1 cellular context compared by ENCODE assay signal in the genomic region with DNA sequence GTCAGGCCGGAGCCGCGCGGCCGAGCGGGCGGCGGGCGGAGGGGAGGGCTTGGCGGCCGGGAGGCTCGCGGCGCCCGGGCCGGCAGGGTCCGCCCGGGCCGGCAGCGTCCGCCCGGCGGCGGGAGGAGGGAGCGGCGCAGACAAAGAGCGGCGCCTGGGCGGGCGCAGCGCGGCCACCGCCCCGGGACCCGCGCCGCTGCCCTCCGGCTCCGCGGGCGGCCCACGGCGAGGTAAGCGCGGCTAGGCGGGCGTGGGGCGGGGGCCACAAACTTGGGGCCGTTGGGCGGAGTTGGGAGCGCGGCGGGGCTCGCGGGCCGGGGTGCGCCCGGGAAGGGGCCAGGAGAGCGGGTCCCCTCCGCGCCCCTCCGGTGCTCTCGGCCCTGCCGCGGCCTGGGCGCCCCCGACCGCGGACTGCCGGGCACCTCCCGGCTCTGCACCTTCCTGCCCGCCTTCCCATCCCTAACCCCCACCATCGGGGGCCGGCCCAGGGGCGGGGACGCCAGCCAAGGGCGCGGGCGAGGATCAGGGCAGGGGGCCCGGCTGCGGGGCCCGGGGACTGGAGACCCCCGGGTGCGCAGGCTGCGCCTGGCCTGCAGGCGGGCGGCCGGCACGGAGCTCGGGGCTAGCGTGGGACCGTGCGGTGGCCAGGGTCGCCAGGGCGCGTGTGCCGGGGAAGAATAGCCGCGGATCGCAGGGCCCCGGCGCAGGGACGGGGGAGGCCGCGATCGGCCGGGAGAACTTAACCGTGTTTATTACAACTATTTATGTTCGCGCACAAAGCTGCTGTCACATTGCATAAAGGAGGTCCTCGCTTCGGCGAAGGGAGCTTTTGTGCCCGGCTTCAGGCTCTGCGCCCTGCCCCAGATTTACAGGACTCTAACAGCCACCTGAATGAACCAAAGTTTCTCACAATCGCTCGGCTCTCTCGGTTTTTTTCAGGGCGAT.
A peak's percentile ranks its signal among the peaks of the same experiment; 100 is the strongest.
TF ChIP-seq lines count a peak whose summit lies in the region.

Gene NCK2 (plus strand): TSS at position 4 of the 945 bp plus-strand sequence. CDS start 110,152 bp downstream, outside the sequence.

TF ChIP-seq in K562, 482 proteins besides CTCF, POLR2A, EP300 and RAD21 (continued from another document and continues in another):
- TF ChIP-seq, protein P1, sequence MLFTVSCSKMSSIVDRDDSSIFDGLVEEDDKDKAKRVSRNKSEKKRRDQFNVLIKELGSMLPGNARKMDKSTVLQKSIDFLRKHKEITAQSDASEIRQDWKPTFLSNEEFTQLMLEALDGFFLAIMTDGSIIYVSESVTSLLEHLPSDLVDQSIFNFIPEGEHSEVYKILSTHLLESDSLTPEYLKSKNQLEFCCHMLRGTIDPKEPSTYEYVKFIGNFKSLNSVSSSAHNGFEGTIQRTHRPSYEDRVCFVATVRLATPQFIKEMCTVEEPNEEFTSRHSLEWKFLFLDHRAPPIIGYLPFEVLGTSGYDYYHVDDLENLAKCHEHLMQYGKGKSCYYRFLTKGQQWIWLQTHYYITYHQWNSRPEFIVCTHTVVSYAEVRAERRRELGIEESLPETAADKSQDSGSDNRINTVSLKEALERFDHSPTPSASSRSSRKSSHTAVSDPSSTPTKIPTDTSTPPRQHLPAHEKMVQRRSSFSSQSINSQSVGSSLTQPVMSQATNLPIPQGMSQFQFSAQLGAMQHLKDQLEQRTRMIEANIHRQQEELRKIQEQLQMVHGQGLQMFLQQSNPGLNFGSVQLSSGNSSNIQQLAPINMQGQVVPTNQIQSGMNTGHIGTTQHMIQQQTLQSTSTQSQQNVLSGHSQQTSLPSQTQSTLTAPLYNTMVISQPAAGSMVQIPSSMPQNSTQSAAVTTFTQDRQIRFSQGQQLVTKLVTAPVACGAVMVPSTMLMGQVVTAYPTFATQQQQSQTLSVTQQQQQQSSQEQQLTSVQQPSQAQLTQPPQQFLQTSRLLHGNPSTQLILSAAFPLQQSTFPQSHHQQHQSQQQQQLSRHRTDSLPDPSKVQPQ (CRISPR knock-in tag; IDR thresholded peaks at IDR 0.05; ENCODE audit: borderline replicate concordance): no peak
- peak; percentile 57; the same call in 1 of the 2 replicates for TF ChIP-seq PHF8 (IDR thresholded peaks at IDR 0.05; ENCODE audit: borderline replicate concordance, low read length)
- no peak for TF ChIP-seq RFX5 (IDR thresholded peaks at IDR 0.05; ENCODE audit: low read depth, low read length)
- peak; percentile 18; the same call in 1 of the 2 replicates for TF ChIP-seq MGA (IDR thresholded peaks at IDR 0.05)
- no peak for TF ChIP-seq ERF (CRISPR knock-in tag; IDR thresholded peaks at IDR 0.05)
- no peak for TF ChIP-seq ZKSCAN8 (CRISPR knock-in tag; IDR thresholded peaks at IDR 0.05)
- no peak for TF ChIP-seq ZNF584 (CRISPR knock-in tag; IDR thresholded peaks at IDR 0.05; ENCODE audit: low read depth)
- TF ChIP-seq ZNF766 (CRISPR knock-in tag; conservative IDR thresholded peaks at IDR 0.05): no peak; the same call in 1 of the 2 replicates
- no peak for TF ChIP-seq ZNF24 (IDR thresholded peaks at IDR 0.05)
- TF ChIP-seq SUPT5H (IDR thresholded peaks at IDR 0.05): no peak
- TF ChIP-seq, protein P2, sequence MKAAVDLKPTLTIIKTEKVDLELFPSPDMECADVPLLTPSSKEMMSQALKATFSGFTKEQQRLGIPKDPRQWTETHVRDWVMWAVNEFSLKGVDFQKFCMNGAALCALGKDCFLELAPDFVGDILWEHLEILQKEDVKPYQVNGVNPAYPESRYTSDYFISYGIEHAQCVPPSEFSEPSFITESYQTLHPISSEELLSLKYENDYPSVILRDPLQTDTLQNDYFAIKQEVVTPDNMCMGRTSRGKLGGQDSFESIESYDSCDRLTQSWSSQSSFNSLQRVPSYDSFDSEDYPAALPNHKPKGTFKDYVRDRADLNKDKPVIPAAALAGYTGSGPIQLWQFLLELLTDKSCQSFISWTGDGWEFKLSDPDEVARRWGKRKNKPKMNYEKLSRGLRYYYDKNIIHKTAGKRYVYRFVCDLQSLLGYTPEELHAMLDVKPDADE (conservative IDR thresholded peaks at IDR 0.05; ENCODE audit: control insufficient read depth, low read depth, low read length): 0 out of 2 replicates have a peak, but pooled peaks have one; percentile 36
- TF ChIP-seq HLTF (IDR thresholded peaks at IDR 0.05): no peak
- TF ChIP-seq RBM14 (IDR thresholded peaks at IDR 0.05; ENCODE audit: borderline replicate concordance, insufficient read depth, low read depth, low read length): 0 out of 2 replicates have a peak, but pooled peaks have one; percentile 41
- TF ChIP-seq L3MBTL2 (IDR thresholded peaks at IDR 0.05): peak; percentile 24; the same call in 1 of the 2 replicates
- no peak for TF ChIP-seq AFF4 (CRISPR knock-in tag; IDR thresholded peaks at IDR 0.05)
- TF ChIP-seq NBN (IDR thresholded peaks at IDR 0.05; ENCODE audit: low read depth): no peak
- peak in 1 of 2 experiments; percentile 50; a peak in 1 of 4 replicates for TF ChIP-seq MAZ (CRISPR knock-in tag; conservative IDR thresholded peaks at IDR 0.05 in 1 of 2, IDR thresholded peaks at IDR 0.05 in 1 of 2)
- no peak for TF ChIP-seq THRA (IDR thresholded peaks at IDR 0.05)
- TF ChIP-seq CBX3 (IDR thresholded peaks at IDR 0.05; ENCODE audit: borderline replicate concordance in 1 of 2, low read length in 2 of 2): no peak
- TF ChIP-seq LARP7 (IDR thresholded peaks at IDR 0.05): no peak
- TF ChIP-seq ZSCAN32 (CRISPR knock-in tag; IDR thresholded peaks at IDR 0.05): no peak
- TF ChIP-seq HIVEP1 (CRISPR knock-in tag; IDR thresholded peaks at IDR 0.05): no peak
- peak; percentile 67; the same call in 1 of the 2 replicates for TF ChIP-seq ZBTB7A (IDR thresholded peaks at IDR 0.05; ENCODE audit: borderline replicate concordance, control insufficient read depth, low read depth, low read length)
- peak; percentile 50; the same call in 1 of the 2 replicates for TF ChIP-seq KDM2B (CRISPR knock-in tag; IDR thresholded peaks at IDR 0.05)
- no peak for TF ChIP-seq GABPB2 (CRISPR knock-in tag; conservative IDR thresholded peaks at IDR 0.05)
